Comparison of ENCODE assay signal across 22 cellular contexts in genomic region chr10:52221937-52222336, GRCh38.
"Had no signal": no experiment of that assay in that cellular context is flagged by ENCODE, and none has a peak within 500 bp of the region (broad histone marks: within the 10 kb centered on the region; RNA-seq: fewer than 3 reads in every experiment).

No MANE protein-coding gene starts in this region.

- H3K9me3 Mint-ChIP-seq: dendritic cell treated with granulocyte-macrophage colony-stimulating factor and Interleukin-4, amounts not matched to agents 40 ng/mL and 50 ng/mL, for 4 days; memory B cell; natural killer cell; neural progenitor cell had no signal

- H3K4me3 Mint-ChIP-seq: dendritic cell treated with granulocyte-macrophage colony-stimulating factor and Interleukin-4, amounts not matched to agents 40 ng/mL and 50 ng/mL, for 4 days; memory B cell; mesothelial cell of epicardium; natural killer cell; neural progenitor cell had no signal

- H3K27me3 Mint-ChIP-seq: dendritic cell treated with granulocyte-macrophage colony-stimulating factor and Interleukin-4, amounts not matched to agents 40 ng/mL and 50 ng/mL, for 4 days; memory B cell had no signal

- DNase-seq: foreskin keratinocyte; head of caudate nucleus; kidney; left cardiac atrium; left ventricle myocardium inferior; lower lobe of right lung; natural killer cell; nucleus accumbens; ovary; small intestine; stimulated activated CD4-positive, alpha-beta T cell treated with anti-CD3 and anti-CD28 coated beads, Interleukin-12 subunit alpha, Interleukin-12 subunit beta, amount 100 ng/mL, for 4 hours; stimulated activated naive CD4-positive, alpha-beta T cell; stomach; substantia nigra; transverse colon had no signal

- H3K4me1 Mint-ChIP-seq: natural killer cell had no signal

- H3K4me2 ChIP-seq: hepatocyte, neural progenitor cell had no signal

- H3K9ac ChIP-seq: neural progenitor cell had no signal

- H3K36me3 ChIP-seq: left ventricle myocardium inferior, lower lobe of right lung, neural progenitor cell, ovary, right atrium auricular region, stomach, thoracic aorta, transverse colon had no signal

- H3K27ac ChIP-seq: foreskin keratinocyte, hepatocyte, left ventricle myocardium inferior, lower lobe of right lung, neural progenitor cell, ovary, right atrium auricular region, stomach, thoracic aorta, transverse colon had no signal

- H2AFZ ChIP-seq: hepatocyte, neural progenitor cell had no signal

- H3K4me1 ChIP-seq: left ventricle myocardium inferior, lower lobe of right lung, neural progenitor cell, right atrium auricular region, stomach had no signal

- H3K36me3 Mint-ChIP-seq: memory B cell, mesothelial cell of epicardium, natural killer cell, neural progenitor cell had no signal

- H3K27ac Mint-ChIP-seq: dendritic cell treated with granulocyte-macrophage colony-stimulating factor and Interleukin-4, amounts not matched to agents 40 ng/mL and 50 ng/mL, for 4 days; memory B cell; mesothelial cell of epicardium; natural killer cell; neural progenitor cell had no signal

- H3K9me3 ChIP-seq: left ventricle myocardium inferior, lower lobe of right lung, ovary, right atrium auricular region, stomach, thoracic aorta, transverse colon had no signal

- H3K4me3 ChIP-seq: hepatocyte, left ventricle myocardium inferior, lower lobe of right lung, neural progenitor cell, ovary, right atrium auricular region, stomach, thoracic aorta, transverse colon had no signal

- H3K79me2 ChIP-seq: hepatocyte had no signal

- ATAC-seq: foreskin keratinocyte, left cardiac atrium, lower lobe of right lung, natural killer cell had no signal

- H3K27me3 ChIP-seq: foreskin keratinocyte, hepatocyte, neural progenitor cell, ovary, right atrium auricular region, stomach, transverse colon had no signal
